In genomic region chr1:91997607-91998195, GRCh38 we compare ENCODE assay signal across 1 cellular context.
TF ChIP-seq lines count a peak whose summit lies in the region.

No MANE protein-coding gene starts in this region.

TF ChIP-seq in H1, 55 proteins besides CTCF, POLR2A, EP300 and RAD21 (continued from another document):
- TF ChIP-seq TCF12 (IDR thresholded peaks at IDR 0.05; ENCODE audit: low read depth, low read length): no peak
